ENCODE assay signal across 15 cellular contexts in the genomic region with DNA sequence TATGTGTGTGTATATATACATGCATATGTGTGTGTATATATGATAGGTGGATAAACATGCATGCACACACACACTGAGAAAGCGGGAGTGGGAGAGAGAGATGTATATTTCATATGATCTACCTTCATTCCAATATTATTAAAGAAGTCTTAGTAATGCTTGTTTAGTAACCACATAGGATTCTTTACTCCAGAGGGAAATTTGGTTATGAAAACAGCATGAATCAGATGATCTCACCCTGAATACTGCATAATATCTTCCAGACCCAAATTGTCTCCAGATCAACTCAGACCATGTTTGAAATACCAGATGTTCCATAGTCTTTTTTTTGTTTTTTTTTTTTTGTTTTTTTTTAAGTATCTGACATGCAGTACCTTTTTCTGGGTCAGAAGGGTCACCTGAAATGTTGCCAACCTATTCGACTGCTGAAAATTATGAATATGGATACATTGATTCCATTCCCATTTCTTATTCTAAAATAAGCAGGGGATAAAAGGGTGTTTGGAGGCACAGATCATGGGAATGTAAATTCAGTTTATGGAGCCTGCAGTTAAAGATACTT. TPM values are rescaled to one million over a fixed set of nuclear protein-coding genes. Genes with fewer than 3 reads are reported as not detected.
DNase-seq lines count a peak whose midpoint lies in the region; ATAC-seq and TF ChIP-seq lines count a peak whose summit lies in the region.
"Had no signal": no experiment of that assay in that cellular context is flagged by ENCODE, and none has a peak within 500 bp of the region (broad histone marks: within the 10 kb centered on the region; RNA-seq: fewer than 3 reads in every experiment).

No MANE protein-coding gene starts in this region.

- no peak overlapping the region for H3K4me3 Mint-ChIP-seq in activated naive CD4-positive, alpha-beta T cell treated with anti-CD3 and anti-CD28 coated beads, Interleukin-2, amount 50 U/mL, for 24 hours
- H3K4me3 Mint-ChIP-seq: activated T-cell treated with anti-CD3 and anti-CD28 coated beads, Interleukin-2, amount 50 U/mL, for 72 hours; stimulated activated naive CD8-positive, alpha-beta T cell treated with anti-CD3 and anti-CD28 coated beads, Interleukin-15, amount 100 ng/mL, for 72 hours had no signal

- in situ Hi-C loops in brain microvascular endothelial cell (cut with HindIII; ENCODE audit: low pct_ligation_motif_present, low sequenced_read_pairs), result no loop called here

- peak overlapping the region; percentile 81 for H3K27ac ChIP-seq in brain microvascular endothelial cell
- H3K27ac ChIP-seq in vagina, result peak overlapping the region; percentile 12
- H3K27ac ChIP-seq: 22Rv1, lower lobe of right lung, spleen had no signal

- peaks cover 53% of the 10 kb centered on the region for H3K4me1 ChIP-seq in vagina

- no peaks in the 10 kb centered on the region for H3K27me3 Mint-ChIP-seq in activated naive CD4-positive, alpha-beta T cell treated with anti-CD3 and anti-CD28 coated beads, Interleukin-2, amount 50 U/mL, for 24 hours
- H3K27me3 Mint-ChIP-seq: stimulated activated naive CD8-positive, alpha-beta T cell treated with anti-CD3 and anti-CD28 coated beads, Interleukin-15, amount 100 ng/mL, for 72 hours had no signal

- intact Hi-C loops in vagina (cut with DNase I), result loop anchor here (2.0 kb wide), 1 partner anchor 15 kb away; no protein-coding TSS in a partner anchor

- peak overlapping the region; percentile 52 for H3K27ac Mint-ChIP-seq in activated naive CD4-positive, alpha-beta T cell treated with anti-CD3 and anti-CD28 coated beads, Interleukin-2, amount 50 U/mL, for 24 hours
- H3K27ac Mint-ChIP-seq: activated T-cell treated with anti-CD3 and anti-CD28 coated beads, Interleukin-2, amount 50 U/mL, for 72 hours; stimulated activated naive CD8-positive, alpha-beta T cell treated with anti-CD3 and anti-CD28 coated beads, Interleukin-15, amount 100 ng/mL, for 72 hours had no signal

- ATAC-seq in HG02588 (IDR thresholded peaks at IDR 0.05; ENCODE audit: unreplicated experiment) (no peak), GM18520 (IDR thresholded peaks at IDR 0.05; ENCODE audit: unreplicated experiment) (no peak)
- ATAC-seq: activated T-cell treated with anti-CD3 and anti-CD28 coated beads, Interleukin-2, amount 50 U/mL, for 72 hours; lower lobe of right lung; stimulated activated naive CD8-positive, alpha-beta T cell treated with anti-CD3 and anti-CD28 coated beads, Interleukin-15, amount 100 ng/mL, for 72 hours had no signal

- no peak overlapping the region for H3K4me3 ChIP-seq in brain microvascular endothelial cell (ENCODE audit: low read depth, low read length)
- no peak overlapping the region for H3K4me3 ChIP-seq in vagina
- H3K4me3 ChIP-seq: lower lobe of right lung, spleen had no signal

- H3K36me3 ChIP-seq in brain microvascular endothelial cell (replicated peaks) (no peaks in the 10 kb centered on the region), vagina (no peaks in the 10 kb centered on the region)
- H3K36me3 ChIP-seq: lower lobe of right lung, spleen had no signal

- CTCF ChIA-PET in GM10248 (lab: Yijun Ruan, JAX), result interaction anchor here (0.9 to 15.3 kb wide), 4 partner anchors 8 to 45 kb away, joined by 3 to 345 read pairs (median 48); a partner anchor contains a TSS

- H3K9me3 ChIP-seq in vagina, result no peaks in the 10 kb centered on the region
- H3K9me3 ChIP-seq: lower lobe of right lung, spleen had no signal

- no peak for DNase-seq in activated naive CD4-positive, alpha-beta T cell treated with anti-CD3 and anti-CD28 coated beads, Interleukin-2, amount 50 U/mL, for 16 hours
- DNase-seq in brain microvascular endothelial cell (peak; percentile 50), hepatic stellate cell (ENCODE audit: low spot score) (peak; percentile 32), vagina (ENCODE audit: extremely low spot score in 2 of 2) (no peak), GM10248 (ENCODE audit: extremely low spot score) (no peak)
- DNase-seq: activated T-cell treated with anti-CD3 and anti-CD28 coated beads, Interleukin-2, amount 50 U/mL, for 72 hours; effector CD8-positive, alpha-beta T cell; Karpas-422; lower lobe of right lung; spleen; stimulated activated naive CD8-positive, alpha-beta T cell treated with anti-CD3 and anti-CD28 coated beads, Interleukin-15, amount 100 ng/mL, for 72 hours had no signal

- no peaks in the 10 kb centered on the region for H3K9me3 Mint-ChIP-seq in activated naive CD4-positive, alpha-beta T cell treated with anti-CD3 and anti-CD28 coated beads, Interleukin-2, amount 50 U/mL, for 24 hours
- H3K9me3 Mint-ChIP-seq: activated T-cell treated with anti-CD3 and anti-CD28 coated beads, Interleukin-2, amount 50 U/mL, for 72 hours; stimulated activated naive CD8-positive, alpha-beta T cell treated with anti-CD3 and anti-CD28 coated beads, Interleukin-15, amount 100 ng/mL, for 72 hours had no signal

- TF ChIP-seq CTCF in brain microvascular endothelial cell (IDR thresholded peaks at IDR 0.05; ENCODE audit: low read depth, low read length, missing control alignments) (no peak), vagina (IDR thresholded peaks at IDR 0.05) (no peak), GM10248 (IDR thresholded peaks at IDR 0.05; ENCODE audit: control extremely low read depth, extremely low read depth, low read depth, missing control alignments) (no peak)

- no peak for TF ChIP-seq POLR2A in vagina (IDR thresholded peaks at IDR 0.05)

- no peaks in the 10 kb centered on the region for H3K36me3 Mint-ChIP-seq in activated naive CD4-positive, alpha-beta T cell treated with anti-CD3 and anti-CD28 coated beads, Interleukin-2, amount 50 U/mL, for 24 hours

- H3K27me3 ChIP-seq in brain microvascular endothelial cell (replicated peaks) (no peaks in the 10 kb centered on the region), vagina (no peaks in the 10 kb centered on the region)
- H3K27me3 ChIP-seq: spleen had no signal

- POLR2A ChIA-PET in GM10248 (lab: Yijun Ruan, JAX), result no interaction called here

- H3K4me1 Mint-ChIP-seq in activated naive CD4-positive, alpha-beta T cell treated with anti-CD3 and anti-CD28 coated beads, Interleukin-2, amount 50 U/mL, for 24 hours, result peaks cover 96% of the 10 kb centered on the region

RNA-seq across cellular contexts. Expression of a gene that starts 17.4 kb away (rescaled TPM):
- total RNA-seq in vagina, result 87.7 TPM

Comparison
In these comparisons a context has a peak if more than half of its experiments do, and no peak if none do; other contexts are left out.
1. DNase-seq: peak in brain microvascular endothelial cell (single experiment) and hepatic stellate cell (single experiment); none in activated naive CD4-positive, alpha-beta T cell treated with anti-CD3 and anti-CD28 coated beads, Interleukin-2, amount 50 U/mL, for 16 hours (single experiment), vagina (0 of 2) and GM10248 (single experiment).